24 cellular contexts compared by ENCODE assay signal in genomic region chr15:36653851-36654250, GRCh38.
A peak's percentile ranks its signal among the peaks of the same experiment; 100 is the strongest.
DNase-seq lines count a peak whose midpoint lies in the region; ATAC-seq, FAIRE-seq and TF ChIP-seq lines count a peak whose summit lies in the region.
"Had no signal": no experiment of that assay in that cellular context is flagged by ENCODE, and none has a peak within 500 bp of the region (broad histone marks: within the 10 kb centered on the region; RNA-seq: fewer than 3 reads in every experiment).

No MANE protein-coding gene starts in this region.

- H3K27me3 ChIP-seq in bronchial epithelial cell (ENCODE audit: control insufficient read depth, insufficient read depth, low read length) (no peaks in the 10 kb centered on the region), keratinocyte (ENCODE audit: control insufficient read depth, extremely low read depth, insufficient read depth, low read length) (no peaks in the 10 kb centered on the region)
- H3K27me3 ChIP-seq: SJSA1 had no signal

- peaks cover 12% of the 10 kb centered on the region for H3K4me1 ChIP-seq in keratinocyte (ENCODE audit: control insufficient read depth, extremely low read depth, insufficient read depth, low read length)
- H3K4me1 ChIP-seq: SJSA1 had no signal

- TF ChIP-seq CTCF in bronchial epithelial cell (IDR thresholded peaks at IDR 0.05; ENCODE audit: insufficient read depth, low read length, severe bottlenecking) (no peak), keratinocyte (optimal IDR thresholded peaks at IDR 0.05 in 1 of 3, IDR thresholded peaks at IDR 0.05 in 1 of 3, conservative IDR thresholded peaks at IDR 0.05 in 1 of 3; ENCODE audit: extremely low read depth in 1 of 3, insufficient read depth in 2 of 3, low read length in 3 of 3) (no peak)

- dilution Hi-C loops in keratinocyte (cut with MboI; ENCODE audit: extremely low pct_ligation_motif_present, low sequenced_read_pairs) = no loop called here

- DNase-seq in NCI-H146 (lab: John Stamatoyannopoulos, UW) (peak; percentile 8), NCI-H146 treated with DMSO at 0.1 percent for 48 hours (lab: John Stamatoyannopoulos, UW; ENCODE audit: unreplicated experiment) (no peak), NCI-H1105 (lab: John Stamatoyannopoulos, UW) (peak; percentile 46), bronchial epithelial cell (ENCODE audit: low read depth) (peak; percentile 94), keratinocyte (ENCODE audit: low read depth, low spot score) (peak; percentile 35), AG08396 (ENCODE audit: low spot score) (no peak), NCI-H82 treated with DMSO at 0.1 percent for 48 hours (lab: John Stamatoyannopoulos, UW; ENCODE audit: unreplicated experiment) (no peak)
- DNase-seq: 8988T; ACHN; Calu3; DMS153; HCEC 1CT; NCI-H1092; NCI-H1436 treated with DMSO at 0.1 percent for 48 hours; NCI-H2029 treated with DMSO at 0.1 percent for 48 hours; NCI-H524; NCI-H774; NK-92 treated with Interleukin-12 subunit alpha and Interleukin-12 subunit beta, amount 100 ng/mL, for 24 hours; PC-3; Right ventricle myocardium superior had no signal

- H3K4me3 ChIP-seq in bronchial epithelial cell (ENCODE audit: low read depth, low read length) = no peak overlapping the region
- H3K4me3 ChIP-seq in keratinocyte (ENCODE audit: control insufficient read depth in 2 of 3, extremely low read depth in 1 of 3, insufficient read depth in 2 of 3, low read depth in 1 of 3, low read length in 3 of 3) = no peak overlapping the region
- H3K4me3 ChIP-seq: GM23338, SJSA1 had no signal

- no peaks in the 10 kb centered on the region for H3K9me3 ChIP-seq in keratinocyte (ENCODE audit: control insufficient read depth, low read depth, low read length)
- H3K9me3 ChIP-seq: SJSA1 had no signal

- FAIRE-seq in bronchial epithelial cell (lab: Jason Lieb, UNC) (no peak), keratinocyte (lab: Jason Lieb, UNC) (peak; percentile 92)

- no peak for ATAC-seq in HG03045 (IDR thresholded peaks at IDR 0.05; ENCODE audit: unreplicated experiment)
- ATAC-seq: GM23338, PC-3 had no signal

- no peaks in the 10 kb centered on the region for H3K9me1 ChIP-seq in keratinocyte (ENCODE audit: control insufficient read depth, extremely low read depth, insufficient read depth, low read length)

- H2AFZ ChIP-seq in keratinocyte (ENCODE audit: control insufficient read depth, low read length) = no peak overlapping the region
- H2AFZ ChIP-seq: GM23338 had no signal

- H3K9ac ChIP-seq in keratinocyte (ENCODE audit: control insufficient read depth, extremely low read depth, insufficient read depth, low read length) = no peak overlapping the region

- H4K20me1 ChIP-seq in keratinocyte (ENCODE audit: control insufficient read depth, extremely low read depth, insufficient read depth, low read length) = no peaks in the 10 kb centered on the region

- H3K36me3 ChIP-seq in bronchial epithelial cell (ENCODE audit: control insufficient read depth, insufficient read depth, low read length) (no peaks in the 10 kb centered on the region), keratinocyte (ENCODE audit: control insufficient read depth in 2 of 2, extremely low read depth in 1 of 2, insufficient read depth in 2 of 2, low read length in 2 of 2) (no peaks in the 10 kb centered on the region)
- H3K36me3 ChIP-seq: SJSA1 had no signal

- H3K79me2 ChIP-seq in keratinocyte (ENCODE audit: control insufficient read depth, insufficient read depth, low read length) = no peaks in the 10 kb centered on the region

- peak overlapping the region; percentile 12 for H3K4me2 ChIP-seq in keratinocyte (ENCODE audit: control insufficient read depth, extremely low read depth, insufficient read depth, low read depth, low read length)
- H3K4me2 ChIP-seq: GM23338 had no signal

- no peak overlapping the region for H3K27ac ChIP-seq in keratinocyte (ENCODE audit: control insufficient read depth, insufficient read depth, low read length)
- H3K27ac ChIP-seq: HL-60, SJSA1 had no signal

Comparison
In these comparisons a context has a peak if more than half of its experiments do, and no peak if none do; other contexts are left out.
1. DNase-seq: peak in NCI-H146 (single experiment), NCI-H1105 (single experiment), bronchial epithelial cell (single experiment) and keratinocyte (single experiment); none in NCI-H146 treated with DMSO at 0.1 percent for 48 hours (single experiment), AG08396 (single experiment) and NCI-H82 treated with DMSO at 0.1 percent for 48 hours (single experiment).